In genomic region chr2:27771202-27771547, GRCh38 we compare ENCODE assay signal across 8 cellular contexts. TPM values are rescaled to one million over a fixed set of nuclear protein-coding genes. Genes with fewer than 3 reads are reported as not detected.
DNase-seq lines count a peak whose midpoint lies in the region; ATAC-seq and TF ChIP-seq lines count a peak whose summit lies in the region.

No MANE protein-coding gene starts in this region.

- H3K79me2 ChIP-seq in KMS-11 (ENCODE audit: insufficient read depth, low read depth): peaks cover 21% of the 10 kb centered on the region

- intact Hi-C loops in activated naive CD4-positive, alpha-beta T cell treated with anti-CD3 and anti-CD28 coated beads for 36 hours (cut with micrococcal nuclease): loop anchor here (1.0 to 5.0 kb wide), 2 partner anchors 619 to 681 kb away; no protein-coding TSS in a partner anchor

- no peaks in the 10 kb centered on the region for H3K27me3 Mint-ChIP-seq in activated naive CD4-positive, alpha-beta T cell treated with anti-CD3 and anti-CD28 coated beads for 36 hours (ENCODE audit: low read depth)

- H2BK15ac ChIP-seq in neuronal stem cell (ENCODE audit: low read length): no peak overlapping the region

- H3K4me3 ChIP-seq in KMS-11 (IDR thresholded peaks at IDR 0.05; ENCODE audit: insufficient read depth, low read depth, low read length) (no peak overlapping the region), ectodermal cell (ENCODE audit: insufficient read depth, low read depth, low read length) (peak overlapping the region; percentile 65), neuronal stem cell (ENCODE audit: low read length in 2 of 2) (peak overlapping the region; percentile 62 to 83)

- no peak for ATAC-seq in HG03039 (IDR thresholded peaks at IDR 0.05; ENCODE audit: unreplicated experiment)

- DNase-seq in activated naive CD4-positive, alpha-beta T cell treated with anti-CD3 and anti-CD28 coated beads for 36 hours: no peak
- no peak for DNase-seq in activated naive CD4-positive, alpha-beta T cell treated with anti-CD3 and anti-CD28 coated beads, Interleukin-2, amount 50 U/mL, for 16 hours
- DNase-seq in neuronal stem cell (ENCODE audit: low spot score): no peak
- no peak for DNase-seq in NCI-H446 (lab: John Stamatoyannopoulos, UW)
- no peak for DNase-seq in stimulated activated CD4-positive, alpha-beta T cell treated with anti-CD3 and anti-CD28 coated beads, Interleukin-2, amount 100 ng/mL, for 48 hours

- H3K9ac ChIP-seq in KMS-11: peak overlapping the region; percentile 47; the same call in 1 of the 2 replicates
- H3K9ac ChIP-seq in neuronal stem cell (ENCODE audit: low read depth, low read length, poor library complexity): no peak overlapping the region

- H4K91ac ChIP-seq in neuronal stem cell (ENCODE audit: low read depth, low read length, poor library complexity): no peak overlapping the region

- H3K27me3 ChIP-seq in KMS-11 (ENCODE audit: insufficient read depth, low read depth) (no peaks in the 10 kb centered on the region), ectodermal cell (ENCODE audit: control insufficient read depth, insufficient read depth, low read length, poor library complexity, severe bottlenecking) (peaks cover 10% of the 10 kb centered on the region), neuronal stem cell (ENCODE audit: control insufficient read depth in 3 of 3, insufficient read depth in 3 of 3, low read depth in 1 of 3, low read length in 3 of 3) (peaks cover 0 to 14% (median 0%) of the 10 kb centered on the region in 3 experiments)

- H3K27ac Mint-ChIP-seq in activated naive CD4-positive, alpha-beta T cell treated with anti-CD3 and anti-CD28 coated beads for 36 hours: peak overlapping the region; percentile 98

- H3K79me1 ChIP-seq in neuronal stem cell (ENCODE audit: low read depth, low read length): no peaks in the 10 kb centered on the region

- no peak overlapping the region for H2BK5ac ChIP-seq in neuronal stem cell (ENCODE audit: low read length)

- CTCF ChIA-PET in activated naive CD4-positive, alpha-beta T cell treated with anti-CD3 and anti-CD28 coated beads for 36 hours (lab: Charles Lee): interaction anchor here (2.4 kb wide), 1 partner anchor 48 kb away, joined by 7 read pairs; no protein-coding TSS in a partner anchor

- H3K27ac ChIP-seq in KMS-11 (peak overlapping the region; percentile 58), ectodermal cell (ENCODE audit: insufficient read depth, low read depth, low read length, poor library complexity, severe bottlenecking) (no peak overlapping the region), neuronal stem cell (replicated peaks; ENCODE audit: low read length) (peak overlapping the region; percentile 46)

- H3K9me3 ChIP-seq in ectodermal cell (ENCODE audit: control insufficient read depth, low read length) (no peaks in the 10 kb centered on the region), neuronal stem cell (replicated peaks in 1 of 2; ENCODE audit: control insufficient read depth in 2 of 2, insufficient read depth in 1 of 2, low read depth in 1 of 2, low read length in 2 of 2) (no peaks in the 10 kb centered on the region)

- TF ChIP-seq CTCF in KMS-11 (conservative IDR thresholded peaks at IDR 0.05; ENCODE audit: low read depth, low read length): no peak

- H3K4ac ChIP-seq in neuronal stem cell (ENCODE audit: low read length): no peak overlapping the region

- H2AFZ ChIP-seq in KMS-11 (ENCODE audit: low read depth) (peak overlapping the region; percentile 78), neuronal stem cell (ENCODE audit: low read length) (peak overlapping the region; percentile 95)

- H3K4me1 ChIP-seq in KMS-11 (ENCODE audit: low read depth, poor library complexity, severe bottlenecking): peaks cover 18% of the 10 kb centered on the region
- H3K4me1 ChIP-seq in ectodermal cell (ENCODE audit: control insufficient read depth, insufficient read depth, low read length): peaks cover 8% of the 10 kb centered on the region
- peaks cover 3 to 4% of the 10 kb centered on the region in 2 donors for H3K4me1 ChIP-seq in neuronal stem cell (ENCODE audit: control insufficient read depth in 2 of 2, insufficient read depth in 1 of 2, low read depth in 1 of 2, low read length in 2 of 2)

- H3K4me3 Mint-ChIP-seq in activated naive CD4-positive, alpha-beta T cell treated with anti-CD3 and anti-CD28 coated beads for 36 hours: peak overlapping the region; percentile 98

- H3K18ac ChIP-seq in neuronal stem cell (ENCODE audit: low read length): peak overlapping the region; percentile 60

- no peak overlapping the region for H2BK12ac ChIP-seq in neuronal stem cell (ENCODE audit: low read length)

- H3K36me3 ChIP-seq in KMS-11 (ENCODE audit: insufficient read depth): no peaks in the 10 kb centered on the region; the same call in 1 of the 2 replicates
- no peaks in the 10 kb centered on the region for H3K36me3 ChIP-seq in ectodermal cell (ENCODE audit: control insufficient read depth, insufficient read depth, low read length)
- peaks cover 2 to 22% of the 10 kb centered on the region in 2 donors for H3K36me3 ChIP-seq in neuronal stem cell (replicated peaks in 1 of 2; ENCODE audit: control insufficient read depth in 2 of 2, insufficient read depth in 2 of 2, low read length in 2 of 2)

- no peak overlapping the region for H2BK120ac ChIP-seq in neuronal stem cell (ENCODE audit: low read depth, low read length)

- H4K20me1 ChIP-seq in KMS-11 (ENCODE audit: insufficient read depth): no peaks in the 10 kb centered on the region

- H3K4me1 Mint-ChIP-seq in activated naive CD4-positive, alpha-beta T cell treated with anti-CD3 and anti-CD28 coated beads for 36 hours (ENCODE audit: low read depth): peaks cover 34% of the 10 kb centered on the region

- H3K23ac ChIP-seq in neuronal stem cell (ENCODE audit: low read depth, low read length, poor library complexity): peak overlapping the region; percentile 76

- H3K14ac ChIP-seq in neuronal stem cell (ENCODE audit: low read length): no peak overlapping the region

- H3K9me3 Mint-ChIP-seq in activated naive CD4-positive, alpha-beta T cell treated with anti-CD3 and anti-CD28 coated beads for 36 hours: no peaks in the 10 kb centered on the region

- H4K8ac ChIP-seq in neuronal stem cell (ENCODE audit: low read depth, low read length): no peak overlapping the region

- H3K4me2 ChIP-seq in KMS-11 (peak overlapping the region; percentile 70), neuronal stem cell (ENCODE audit: insufficient read depth, low read length, poor library complexity, severe bottlenecking) (peak overlapping the region; percentile 68)

- 23 to 30% methylated on average over 13 of the region's 13 CpGs for WGBS in ectodermal cell, 2 experiments
- WGBS in neuronal stem cell (ENCODE audit: extremely low coverage in 2 of 2, insufficient read length in 2 of 2, insufficient replicate concordance in 1 of 2), 2 donors: no CpG with 5 or more reads among the region's 13 CpGs

- H2AK5ac ChIP-seq in neuronal stem cell (ENCODE audit: low read depth, low read length): no peak overlapping the region

- peaks cover 10% of the 10 kb centered on the region for H3K36me3 Mint-ChIP-seq in activated naive CD4-positive, alpha-beta T cell treated with anti-CD3 and anti-CD28 coated beads for 36 hours (ENCODE audit: low read depth)

RNA-seq across cellular contexts. Expression of gene MRPL33, which starts 0.3 kb away (rescaled TPM):
- total RNA-seq in activated naive CD4-positive, alpha-beta T cell treated with anti-CD3 and anti-CD28 coated beads for 36 hours: 10 to 100 TPM; 57.4 to 60.5 TPM
- 101 TPM for polyA plus RNA-seq in ectodermal cell (2013, experiment 1 of 4)
- 116 TPM for polyA plus RNA-seq in ectodermal cell (2013, experiment 2 of 4)
- polyA plus RNA-seq in ectodermal cell (2013, experiment 3 of 4): 98.7 TPM
- polyA plus RNA-seq in ectodermal cell (2013, experiment 4 of 4): 116 TPM
- polyA plus RNA-seq in neuronal stem cell (2013, experiment 1 of 2): 419 TPM
- 412 TPM for polyA plus RNA-seq in neuronal stem cell (2013, experiment 2 of 2)
